Comparison of ENCODE assay signal across 1 cellular context in genomic region chr17:34841467-34841866, GRCh38.
TF ChIP-seq lines count a peak whose summit lies in the region.

No MANE protein-coding gene starts in this region.

TF ChIP-seq in WTC11, 78 proteins besides CTCF, POLR2A, EP300 and RAD21 (continued from another document):
- TF ChIP-seq STAT6 (CRISPR knock-in tag; conservative IDR thresholded peaks at IDR 0.05; ENCODE audit: low read depth) (no peak), USF1 (CRISPR knock-in tag; IDR thresholded peaks at IDR 0.05) (no peak), MLX (CRISPR knock-in tag; IDR thresholded peaks at IDR 0.05) (no peak), GABPB1 (CRISPR knock-in tag; IDR thresholded peaks at IDR 0.05) (no peak), ZNF425 (CRISPR knock-in tag; conservative IDR thresholded peaks at IDR 0.05) (no peak), AFF4 (CRISPR knock-in tag; IDR thresholded peaks at IDR 0.05; ENCODE audit: borderline replicate concordance) (no peak), E2F5 (CRISPR knock-in tag; IDR thresholded peaks at IDR 0.05) (no peak), ZNF532 (CRISPR knock-in tag; IDR thresholded peaks at IDR 0.05; ENCODE audit: borderline replicate concordance) (no peak), ATF1 (CRISPR knock-in tag; IDR thresholded peaks at IDR 0.05) (no peak), EMX1 (CRISPR knock-in tag; IDR thresholded peaks at IDR 0.05) (no peak), ZSCAN18 (CRISPR knock-in tag; IDR thresholded peaks at IDR 0.05) (no peak), E2F4 (CRISPR knock-in tag; IDR thresholded peaks at IDR 0.05; ENCODE audit: borderline replicate concordance, low read depth) (no peak), ZNF121 (CRISPR knock-in tag; IDR thresholded peaks at IDR 0.05) (no peak), ZNF263 (CRISPR knock-in tag; IDR thresholded peaks at IDR 0.05; ENCODE audit: low read depth) (no peak)
